8 cellular contexts compared by ENCODE assay signal in the genomic region with DNA sequence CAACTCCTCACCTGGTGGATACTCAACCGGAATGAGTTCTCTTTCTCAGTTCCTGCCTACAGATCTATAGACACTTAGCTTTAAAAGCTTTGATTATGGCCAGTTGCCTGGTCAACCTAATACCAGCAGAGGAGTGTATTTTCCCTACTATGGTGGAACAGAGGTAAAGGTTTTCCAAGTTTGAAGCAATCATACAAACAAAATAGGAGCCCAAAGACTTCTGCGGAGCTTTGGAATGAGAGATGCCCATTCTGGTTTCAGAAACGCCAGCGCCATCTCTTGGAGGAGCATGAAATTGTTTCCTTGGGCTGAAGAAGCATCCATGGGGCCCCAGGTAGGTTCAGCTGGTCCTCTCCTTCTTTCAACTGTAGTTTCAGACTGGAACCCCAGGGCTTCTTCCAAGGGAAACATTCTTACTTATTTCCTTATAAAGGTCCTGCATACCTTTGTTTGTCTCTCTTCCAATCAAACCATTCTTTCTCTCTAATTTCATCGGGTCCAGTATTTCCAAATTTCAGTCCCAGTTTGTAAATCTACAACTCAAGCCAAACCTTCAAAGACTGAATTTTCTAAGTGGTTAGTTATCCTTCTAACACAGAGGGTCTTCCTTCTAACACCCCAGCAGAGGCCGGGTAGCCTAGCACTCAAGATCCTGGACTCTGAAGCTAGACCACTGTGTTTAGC.
DNase-seq lines count a peak whose midpoint lies in the region; ATAC-seq and TF ChIP-seq lines count a peak whose summit lies in the region.

No MANE protein-coding gene starts in this region.

- no peaks in the 10 kb centered on the region for H3K9me3 ChIP-seq in HEK293 (ENCODE audit: control insufficient read depth, insufficient read depth, low read depth, low read length)

- ATAC-seq in GM18907 (IDR thresholded peaks at IDR 0.05; ENCODE audit: unreplicated experiment) = no peak
- ATAC-seq in HG02884 (IDR thresholded peaks at IDR 0.05; ENCODE audit: unreplicated experiment) = no peak

- no peaks in the 10 kb centered on the region for H3K36me3 ChIP-seq in HEK293 (ENCODE audit: control insufficient read depth in 2 of 2, insufficient read depth in 1 of 2, low read length in 2 of 2)

- intact Hi-C loops in posterior vena cava (cut with DNase I) = loop anchor here (5.0 to 10.0 kb wide), 3 partner anchors 135 to 638 kb away; no protein-coding TSS in a partner anchor

- peak; percentile 68; the same call in 1 of the 2 replicates for TF ChIP-seq CTCF in HEK293 (tag by site-specific recombination; IDR thresholded peaks at IDR 0.05)

- peaks cover 34% of the 10 kb centered on the region for H3K4me1 ChIP-seq in HEK293 (ENCODE audit: control insufficient read depth, insufficient read depth, low read length)

- no peak overlapping the region for H3K4me3 ChIP-seq in HEK293 (ENCODE audit: low read depth, low read length)

- CTCF ChIA-PET in HEK293 (lab: Yijun Ruan, JAX) = interaction anchor here (0.6 to 13.2 kb wide), 56 partner anchors 9 to 1307 kb away, joined by 3 to 378 read pairs (median 4); no protein-coding TSS in a partner anchor

- DNase-seq in AG20443 (ENCODE audit: low spot score) (peak; percentile 85), NCI-H524 treated with DMSO at 0.1 percent for 48 hours (lab: John Stamatoyannopoulos, UW) (peak; percentile 15), activated T-cell treated with anti-CD3 and anti-CD28 coated beads for 4 hours (peak; percentile 6), globus pallidus (ENCODE audit: low spot score) (peak; percentile 4), posterior vena cava (ENCODE audit: low spot score) (peak; percentile 89)

- POLR2A ChIA-PET in HEK293 (lab: Yijun Ruan, JAX) = interaction anchor here (1.2 kb wide), 2 partner anchors 62 to 134 kb away, joined by 3 to 4 read pairs; no protein-coding TSS in a partner anchor

- peak overlapping the region; percentile 13; the same call in 1 of the 2 replicates for H3K27ac ChIP-seq in HEK293 (ENCODE audit: extremely low read depth, low read depth, low read length)

TF ChIP-seq in HEK293, 187 proteins besides CTCF, POLR2A, EP300 and RAD21:
- TF ChIP-seq MZF1 (tag by site-specific recombination; IDR thresholded peaks at IDR 0.05; ENCODE audit: borderline replicate concordance) (peak; percentile 15; the same call in 1 of the 2 replicates), ZNF585B (tag by site-specific recombination; IDR thresholded peaks at IDR 0.05) (no peak), ZNF561 (tag by site-specific recombination; IDR thresholded peaks at IDR 0.05; ENCODE audit: borderline replicate concordance) (peak; percentile 67; the same call in 1 of the 2 replicates), ZNF514 (tag by site-specific recombination; IDR thresholded peaks at IDR 0.05) (no peak)
- TF ChIP-seq, protein P1, sequence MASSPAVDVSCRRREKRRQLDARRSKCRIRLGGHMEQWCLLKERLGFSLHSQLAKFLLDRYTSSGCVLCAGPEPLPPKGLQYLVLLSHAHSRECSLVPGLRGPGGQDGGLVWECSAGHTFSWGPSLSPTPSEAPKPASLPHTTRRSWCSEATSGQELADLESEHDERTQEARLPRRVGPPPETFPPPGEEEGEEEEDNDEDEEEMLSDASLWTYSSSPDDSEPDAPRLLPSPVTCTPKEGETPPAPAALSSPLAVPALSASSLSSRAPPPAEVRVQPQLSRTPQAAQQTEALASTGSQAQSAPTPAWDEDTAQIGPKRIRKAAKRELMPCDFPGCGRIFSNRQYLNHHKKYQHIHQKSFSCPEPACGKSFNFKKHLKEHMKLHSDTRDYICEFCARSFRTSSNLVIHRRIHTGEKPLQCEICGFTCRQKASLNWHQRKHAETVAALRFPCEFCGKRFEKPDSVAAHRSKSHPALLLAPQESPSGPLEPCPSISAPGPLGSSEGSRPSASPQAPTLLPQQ (tag by site-specific recombination; IDR thresholded peaks at IDR 0.05) = 0 out of 2 replicates have a peak, but pooled peaks have one; percentile 33
- TF ChIP-seq, protein P2, sequence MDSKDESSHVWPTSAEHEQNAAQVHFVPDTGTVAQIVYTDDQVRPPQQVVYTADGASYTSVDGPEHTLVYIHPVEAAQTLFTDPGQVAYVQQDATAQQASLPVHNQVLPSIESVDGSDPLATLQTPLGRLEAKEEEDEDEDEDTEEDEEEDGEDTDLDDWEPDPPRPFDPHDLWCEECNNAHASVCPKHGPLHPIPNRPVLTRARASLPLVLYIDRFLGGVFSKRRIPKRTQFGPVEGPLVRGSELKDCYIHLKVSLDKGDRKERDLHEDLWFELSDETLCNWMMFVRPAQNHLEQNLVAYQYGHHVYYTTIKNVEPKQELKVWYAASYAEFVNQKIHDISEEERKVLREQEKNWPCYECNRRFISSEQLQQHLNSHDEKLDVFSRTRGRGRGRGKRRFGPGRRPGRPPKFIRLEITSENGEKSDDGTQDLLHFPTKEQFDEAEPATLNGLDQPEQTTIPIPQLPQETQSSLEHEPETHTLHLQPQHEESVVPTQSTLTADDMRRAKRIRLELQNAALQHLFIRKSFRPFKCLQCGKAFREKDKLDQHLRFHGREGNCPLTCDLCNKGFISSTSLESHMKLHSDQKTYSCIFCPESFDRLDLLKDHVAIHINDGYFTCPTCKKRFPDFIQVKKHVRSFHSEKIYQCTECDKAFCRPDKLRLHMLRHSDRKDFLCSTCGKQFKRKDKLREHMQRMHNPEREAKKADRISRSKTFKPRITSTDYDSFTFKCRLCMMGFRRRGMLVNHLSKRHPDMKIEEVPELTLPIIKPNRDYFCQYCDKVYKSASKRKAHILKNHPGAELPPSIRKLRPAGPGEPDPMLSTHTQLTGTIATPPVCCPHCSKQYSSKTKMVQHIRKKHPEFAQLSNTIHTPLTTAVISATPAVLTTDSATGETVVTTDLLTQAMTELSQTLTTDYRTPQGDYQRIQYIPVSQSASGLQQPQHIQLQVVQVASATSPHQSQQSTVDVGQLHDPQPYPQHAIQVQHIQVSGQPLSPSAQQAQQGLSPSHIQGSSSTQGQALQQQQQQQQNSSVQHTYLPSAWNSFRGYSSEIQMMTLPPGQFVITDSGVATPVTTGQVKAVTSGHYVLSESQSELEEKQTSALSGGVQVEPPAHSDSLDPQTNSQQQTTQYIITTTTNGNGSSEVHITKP (tag by site-specific recombination; IDR thresholded peaks at IDR 0.05) = peak; percentile 13; the same call in 1 of the 2 replicates

Comparison
In these comparisons a context has a peak if more than half of its experiments do, and no peak if none do; other contexts are left out.
1. DNase-seq: peak in every context shown above with its lines; median percentile 89 in posterior vena cava; 85 in AG20443; 15 in NCI-H524 treated with DMSO at 0.1 percent for 48 hours; 6 in activated T-cell treated with anti-CD3 and anti-CD28 coated beads for 4 hours; 4 in globus pallidus.